23 cellular contexts compared by ENCODE assay signal in genomic region chr15:89141885-89142284, GRCh38. TPM values are rescaled to one million over a fixed set of nuclear protein-coding genes. Genes with fewer than 3 reads are reported as not detected.
DNase-seq lines count a peak whose midpoint lies in the region; ATAC-seq and TF ChIP-seq lines count a peak whose summit lies in the region.
"Had no signal": no experiment of that assay in that cellular context is flagged by ENCODE, and none has a peak within 500 bp of the region (broad histone marks: within the 10 kb centered on the region; RNA-seq: fewer than 3 reads in every experiment).

No MANE protein-coding gene starts in this region.

- CTCF ChIA-PET in CD4-positive, alpha-beta T cell (lab: Charles Lee): interaction anchor here (1.5 kb wide), 1 partner anchor 12 kb away, joined by 4 read pairs; no protein-coding TSS in a partner anchor

- H3K9ac ChIP-seq in subcutaneous abdominal adipose tissue (ENCODE audit: low read length in 5 of 5): no peak overlapping the region

- H3K27me3 ChIP-seq in heart left ventricle: no peaks in the 10 kb centered on the region
- no peaks in the 10 kb centered on the region for H3K27me3 ChIP-seq in subcutaneous abdominal adipose tissue (ENCODE audit: control insufficient read depth in 5 of 5, insufficient read depth in 4 of 5, low read length in 5 of 5)
- H3K27me3 ChIP-seq in CD4-positive, alpha-beta T cell (ENCODE audit: control insufficient read depth, insufficient read depth, low read length): no peaks in the 10 kb centered on the region
- H3K27me3 ChIP-seq: MG63, spleen had no signal

- H3K4me1 ChIP-seq in heart left ventricle (peaks cover 22 to 96% (median 73%) of the 10 kb centered on the region in 12 donors), subcutaneous abdominal adipose tissue (ENCODE audit: control insufficient read depth in 5 of 5, insufficient read depth in 5 of 5, low read length in 5 of 5) (peaks cover 17 to 68% (median 43%) of the 10 kb centered on the region in 5 donors)

- TF ChIP-seq POLR2A in heart left ventricle (IDR thresholded peaks at IDR 0.05): no peak

- H3K27me3 Mint-ChIP-seq in CD4-positive, alpha-beta T cell: no peaks in the 10 kb centered on the region
- H3K27me3 Mint-ChIP-seq: central memory CD8-positive, alpha-beta T cell; IgD-negative memory B cell; stimulated activated naive CD8-positive, alpha-beta T cell treated with anti-CD3 and anti-CD28 coated beads, Interleukin-15, Interleukin-2, amounts not matched to agents 100 ng/mL and 50 ng/mL, for 24 hours had no signal

- ATAC-seq in heart left ventricle (no peak), Right ventricle myocardium superior (ENCODE audit: poor library complexity) (no peak)
- no peak for ATAC-seq in CD4-positive, alpha-beta T cell (ENCODE audit: poor library complexity)
- ATAC-seq: activated T-cell treated with anti-CD3 and anti-CD28 coated beads, Interleukin-2, amount 50 U/mL, for 72 hours; lower lobe of right lung; mucosa of descending colon had no signal

- no peak overlapping the region for H3K27ac Mint-ChIP-seq in CD4-positive, alpha-beta T cell
- H3K27ac Mint-ChIP-seq: activated T-cell treated with anti-CD3 and anti-CD28 coated beads, Interleukin-2, amount 50 U/mL, for 72 hours; IgD-negative memory B cell; stimulated activated naive CD8-positive, alpha-beta T cell treated with anti-CD3 and anti-CD28 coated beads, Interleukin-15, Interleukin-2, amounts not matched to agents 100 ng/mL and 50 ng/mL, for 24 hours had no signal

- WGBS in heart left ventricle, 4 donors: 35 to 44% (median 38%) methylated on average over 2 of the region's 2 CpGs

- H3K36me3 ChIP-seq in heart left ventricle (peaks cover 0 to 21% (median 4%) of the 10 kb centered on the region in 9 donors), subcutaneous abdominal adipose tissue (ENCODE audit: control insufficient read depth in 5 of 5, insufficient read depth in 5 of 5, low read length in 5 of 5) (no peaks in the 10 kb centered on the region)

- intact Hi-C loops in heart left ventricle (cut with DNase I) (no loop called here), Right ventricle myocardium superior (cut with DNase I) (no loop called here)
- intact Hi-C loops in CD4-positive, alpha-beta T cell (cut with DNase I, micrococcal nuclease): no loop called here

- TF ChIP-seq CTCF in heart left ventricle (IDR thresholded peaks at IDR 0.05): no peak
- TF ChIP-seq CTCF in CD4-positive, alpha-beta T cell (IDR thresholded peaks at IDR 0.05): no peak

- H3K9me3 Mint-ChIP-seq in CD4-positive, alpha-beta T cell: no peaks in the 10 kb centered on the region
- H3K9me3 Mint-ChIP-seq: activated T-cell treated with anti-CD3 and anti-CD28 coated beads, Interleukin-2, amount 50 U/mL, for 72 hours; central memory CD8-positive, alpha-beta T cell; IgD-negative memory B cell; stimulated activated naive CD8-positive, alpha-beta T cell treated with anti-CD3 and anti-CD28 coated beads, Interleukin-15, Interleukin-2, amounts not matched to agents 100 ng/mL and 50 ng/mL, for 24 hours had no signal

- peaks cover 19% of the 10 kb centered on the region for H3K4me1 Mint-ChIP-seq in CD4-positive, alpha-beta T cell (ENCODE audit: low read depth)

- peak overlapping the region in 11 of 12 donors; percentile 12 to 83 (median 58) for H3K27ac ChIP-seq in heart left ventricle
- peak overlapping the region; percentile 30 for H3K27ac ChIP-seq in subcutaneous abdominal adipose tissue (ENCODE audit: low read depth, low read length)
- H3K27ac ChIP-seq in CD4-positive, alpha-beta T cell (ENCODE audit: low read depth, low read length): no peak overlapping the region

- H3K4me3 Mint-ChIP-seq in CD4-positive, alpha-beta T cell: no peak overlapping the region
- H3K4me3 Mint-ChIP-seq: activated T-cell treated with anti-CD3 and anti-CD28 coated beads, Interleukin-2, amount 50 U/mL, for 72 hours; central memory CD8-positive, alpha-beta T cell; IgD-negative memory B cell; stimulated activated naive CD8-positive, alpha-beta T cell treated with anti-CD3 and anti-CD28 coated beads, Interleukin-15, Interleukin-2, amounts not matched to agents 100 ng/mL and 50 ng/mL, for 24 hours had no signal

- H3K9me3 ChIP-seq in heart left ventricle (no peaks in the 10 kb centered on the region), subcutaneous abdominal adipose tissue (ENCODE audit: control insufficient read depth in 5 of 5, low read length in 5 of 5) (no peaks in the 10 kb centered on the region)
- no peaks in the 10 kb centered on the region for H3K9me3 ChIP-seq in CD4-positive, alpha-beta T cell (ENCODE audit: control insufficient read depth, low read length)
- H3K9me3 ChIP-seq: lower lobe of right lung, MG63, mucosa of descending colon, spleen had no signal

- POLR2A ChIA-PET in CD4-positive, alpha-beta T cell (lab: Charles Lee): no interaction called here

- DNase-seq in heart left ventricle: no peak
- DNase-seq in Right ventricle myocardium superior: no peak
- peak; percentile 74 for DNase-seq in RPMI7951 (ENCODE audit: low read depth)
- peak; percentile 55 for DNase-seq in iris pigment epithelial cell (ENCODE audit: low read depth)
- DNase-seq in CD4-positive, alpha-beta T cell: no peak
- DNase-seq in NCI-H2029 (lab: John Stamatoyannopoulos, UW): no peak
- DNase-seq in stimulated activated CD4-positive, alpha-beta T cell treated with anti-CD3 and anti-CD28 coated beads, Interleukin-4, amount 100 ng/mL, for 1 hour: no peak
- DNase-seq: activated naive CD4-positive, alpha-beta T cell treated with anti-CD3 and anti-CD28 coated beads, Interleukin-2, amount 50 U/mL, for 16 hours; activated T-cell treated with anti-CD3 and anti-CD28 coated beads, Interleukin-2, amount 50 U/mL, for 72 hours; anterior cingulate cortex; C1 segment of cervical spinal cord; GF-D8; H7; lower lobe of right lung; MG63; mucosa of descending colon; NCI-H2227 treated with DMSO at 0.1 percent for 48 hours; spleen; stimulated activated CD4-positive, alpha-beta T cell treated with anti-CD3 and anti-CD28 coated beads, Interleukin-4, amount 100 ng/mL, for 24 hours had no signal

- H3K4me3 ChIP-seq in heart left ventricle: no peak overlapping the region
- H3K4me3 ChIP-seq in subcutaneous abdominal adipose tissue (ENCODE audit: low read depth in 1 of 5, low read length in 5 of 5): no peak overlapping the region
- H3K4me3 ChIP-seq: lower lobe of right lung, MG63, mucosa of descending colon, spleen had no signal

- H3K36me3 Mint-ChIP-seq in CD4-positive, alpha-beta T cell (ENCODE audit: low read depth): peaks cover 51% of the 10 kb centered on the region

RNA-seq across cellular contexts. Expression of gene ABHD2, which starts 53.6 kb away (rescaled TPM):
- total RNA-seq in heart left ventricle: 100 to 1,000 TPM in 6 of 9 donors, 10 to 100 TPM in 3; 53.4 to 243 (median 128) TPM
- polyA plus RNA-seq in heart left ventricle: 100 to 1,000 TPM in 1 of 2 donors, 1 to 10 TPM in 1; 8.6 to 112 TPM
- 59.4 TPM for total RNA-seq in Right ventricle myocardium superior
- 237 and 261 TPM in 2 replicates for total RNA-seq in RPMI7951 (2014; rRNA removed; shearing (Covaris generic))
- total RNA-seq in CD4-positive, alpha-beta T cell: 10 to 100 TPM; 36.0 to 39.2 TPM

Comparison
In these comparisons a context has a peak if more than half of its experiments do, and no peak if none do; other contexts are left out.
1. DNase-seq: peak in RPMI7951 (single experiment) and iris pigment epithelial cell (single experiment); none in heart left ventricle (0 of 5), Right ventricle myocardium superior (single experiment), CD4-positive, alpha-beta T cell (0 of 10), NCI-H2029 (single experiment) and stimulated activated CD4-positive, alpha-beta T cell treated with anti-CD3 and anti-CD28 coated beads, Interleukin-4, amount 100 ng/mL, for 1 hour (single experiment).